ENCODE assay signal across 18 cellular contexts in genomic region chr1:21506804-21507203, GRCh38. TPM values are rescaled to one million over a fixed set of nuclear protein-coding genes. Genes with fewer than 3 reads are reported as not detected.
DNase-seq lines count a peak whose midpoint lies in the region; ATAC-seq and TF ChIP-seq lines count a peak whose summit lies in the region.
"Had no signal": no experiment of that assay in that cellular context is flagged by ENCODE, and none has a peak within 500 bp of the region (broad histone marks: within the 10 kb centered on the region; RNA-seq: fewer than 3 reads in every experiment).

No MANE protein-coding gene starts in this region.

- H4K91ac ChIP-seq in neuronal stem cell (ENCODE audit: low read depth, low read length, poor library complexity) = no peak overlapping the region

- DNase-seq in T-helper 17 cell = no peak
- peak; percentile 35 for DNase-seq in chondrocyte (ENCODE audit: low spot score)
- no peak for DNase-seq in neuronal stem cell (ENCODE audit: low spot score)
- no peak for DNase-seq in DMS79 treated with DMSO at 0.1 percent for 48 hours (lab: John Stamatoyannopoulos, UW)
- DNase-seq in vagina (ENCODE audit: extremely low spot score in 2 of 2) = no peak
- DNase-seq in NCI-H2171 (lab: John Stamatoyannopoulos, UW) = no peak
- DNase-seq: Caco-2; CD4-positive, CD25-positive, alpha-beta regulatory T cell; CD8-positive, alpha-beta T cell; DMS153; EL; GDM1; GM23248; H7; HCEC 1CT had no signal

- H3K4me1 Mint-ChIP-seq in T-helper 17 cell (peaks cover 4% of the 10 kb centered on the region), chondrocyte (ENCODE audit: low read depth) (peaks cover 23% of the 10 kb centered on the region)

- H3K27me3 ChIP-seq in neuronal stem cell (ENCODE audit: control insufficient read depth in 3 of 3, insufficient read depth in 3 of 3, low read depth in 1 of 3, low read length in 3 of 3) (peaks cover 0 to 24% (median 4%) of the 10 kb centered on the region in 3 experiments), vagina (no peaks in the 10 kb centered on the region)

- H3K27ac Mint-ChIP-seq in T-helper 17 cell (no peak overlapping the region), chondrocyte (ENCODE audit: unreplicated experiment) (no peak overlapping the region)
- H3K27ac Mint-ChIP-seq: CD4-positive, CD25-positive, alpha-beta regulatory T cell; CD8-positive, alpha-beta T cell had no signal

- H3K4me3 ChIP-seq in neuronal stem cell (ENCODE audit: low read length in 2 of 2) (no peak overlapping the region), vagina (no peak overlapping the region)
- H3K4me3 ChIP-seq: GM12878, GM23248 had no signal

- intact Hi-C loops in vagina (cut with DNase I) = no loop called here

- peak overlapping the region; percentile 69 for H2BK15ac ChIP-seq in neuronal stem cell (ENCODE audit: low read length)

- H3K4me3 Mint-ChIP-seq in T-helper 17 cell (peak overlapping the region; percentile 49), chondrocyte (ENCODE audit: unreplicated experiment) (no peak overlapping the region)
- H3K4me3 Mint-ChIP-seq: CD4-positive, CD25-positive, alpha-beta regulatory T cell; CD8-positive, alpha-beta T cell had no signal

- H3K14ac ChIP-seq in neuronal stem cell (ENCODE audit: low read length) = no peak overlapping the region

- TF ChIP-seq POLR2A in vagina (IDR thresholded peaks at IDR 0.05) = no peak

- H3K36me3 Mint-ChIP-seq in T-helper 17 cell (ENCODE audit: low read depth) = peaks cover 8% of the 10 kb centered on the region
- no peaks in the 10 kb centered on the region for H3K36me3 Mint-ChIP-seq in chondrocyte (ENCODE audit: low read depth)
- H3K36me3 Mint-ChIP-seq: CD4-positive, CD25-positive, alpha-beta regulatory T cell; CD8-positive, alpha-beta T cell had no signal

- H2BK120ac ChIP-seq in neuronal stem cell (ENCODE audit: low read depth, low read length) = no peak overlapping the region

- TF ChIP-seq CTCF in chondrocyte (IDR thresholded peaks at IDR 0.05) = no peak
- no peak for TF ChIP-seq CTCF in vagina (IDR thresholded peaks at IDR 0.05)

- H3K9me3 ChIP-seq in T-helper 17 cell (ENCODE audit: control insufficient read depth, low read length, poor library complexity, severe bottlenecking) (no peaks in the 10 kb centered on the region), neuronal stem cell (replicated peaks in 1 of 2; ENCODE audit: control insufficient read depth in 2 of 2, insufficient read depth in 1 of 2, low read depth in 1 of 2, low read length in 2 of 2) (no peaks in the 10 kb centered on the region), vagina (no peaks in the 10 kb centered on the region)
- H3K9me3 ChIP-seq: Caco-2 had no signal

- H3K4ac ChIP-seq in neuronal stem cell (ENCODE audit: low read length) = no peak overlapping the region

- no peak overlapping the region for H2BK5ac ChIP-seq in neuronal stem cell (ENCODE audit: low read length)

- H2BK12ac ChIP-seq in neuronal stem cell (ENCODE audit: low read length) = no peak overlapping the region

- H3K4me2 ChIP-seq in neuronal stem cell (ENCODE audit: insufficient read depth, low read length, poor library complexity, severe bottlenecking) = no peak overlapping the region

- H4K8ac ChIP-seq in neuronal stem cell (ENCODE audit: low read depth, low read length) = no peak overlapping the region

- H3K4me1 ChIP-seq in neuronal stem cell (ENCODE audit: control insufficient read depth in 2 of 2, insufficient read depth in 1 of 2, low read depth in 1 of 2, low read length in 2 of 2) (peaks cover 17 to 26% of the 10 kb centered on the region in 2 donors), vagina (peaks cover 14% of the 10 kb centered on the region)

- H3K9me3 Mint-ChIP-seq in chondrocyte (ENCODE audit: low read depth) = no peaks in the 10 kb centered on the region
- H3K9me3 Mint-ChIP-seq: CD8-positive, alpha-beta T cell had no signal

- H3K27me3 Mint-ChIP-seq in T-helper 17 cell = peaks cover 62% of the 10 kb centered on the region
- H3K27me3 Mint-ChIP-seq in chondrocyte (ENCODE audit: low read depth) = peaks cover 7% of the 10 kb centered on the region

- H3K79me1 ChIP-seq in neuronal stem cell (ENCODE audit: low read depth, low read length) = peaks cover 7% of the 10 kb centered on the region

- H2AFZ ChIP-seq in neuronal stem cell (ENCODE audit: low read length) = no peak overlapping the region
- H2AFZ ChIP-seq: GM23248 had no signal

- H3K23ac ChIP-seq in neuronal stem cell (ENCODE audit: low read depth, low read length, poor library complexity) = no peak overlapping the region

- H3K36me3 ChIP-seq in neuronal stem cell (replicated peaks in 1 of 2; ENCODE audit: control insufficient read depth in 2 of 2, insufficient read depth in 2 of 2, low read length in 2 of 2) (peaks cover 0 to 3% of the 10 kb centered on the region in 2 donors), vagina (no peaks in the 10 kb centered on the region)

- H2AK5ac ChIP-seq in neuronal stem cell (ENCODE audit: low read depth, low read length) = no peak overlapping the region

- no peak overlapping the region for H3K9ac ChIP-seq in neuronal stem cell (ENCODE audit: low read depth, low read length, poor library complexity)
- H3K9ac ChIP-seq: GM23248 had no signal

- ATAC-seq in T-helper 17 cell = no peak
- ATAC-seq: CD8-positive, alpha-beta T cell; GM12878 had no signal

- no CpG with 5 or more reads among the region's 4 CpGs for WGBS in neuronal stem cell (ENCODE audit: extremely low coverage in 2 of 2, insufficient read length in 2 of 2, insufficient replicate concordance in 1 of 2), 2 donors

- no peak overlapping the region for H3K18ac ChIP-seq in neuronal stem cell (ENCODE audit: low read length)

- H3K27ac ChIP-seq in neuronal stem cell (replicated peaks; ENCODE audit: low read length) = no peak overlapping the region
- H3K27ac ChIP-seq in vagina = no peak overlapping the region
- H3K27ac ChIP-seq: C4-2B, GM23248 had no signal

RNA-seq across cellular contexts. Expression of gene ALPL, which starts 2.4 kb away (rescaled TPM):
- total RNA-seq in T-helper 17 cell (not detected), chondrocyte (17.6 to 37.0 TPM (median 19.2 TPM) in 3 replicates), vagina (6.6 TPM)
- polyA plus RNA-seq in neuronal stem cell (2013, experiment 1 of 2) = 113 TPM
- polyA plus RNA-seq in neuronal stem cell (2013, experiment 2 of 2) = 113 TPM
- total RNA-seq: A172; CD4-positive, CD25-positive, alpha-beta regulatory T cell; CD8-positive, alpha-beta T cell; GM23248 had no signal
- polyA plus RNA-seq: CD4-positive, CD25-positive, alpha-beta regulatory T cell had no signal
